27 cellular contexts compared by ENCODE assay signal in the genomic region with DNA sequence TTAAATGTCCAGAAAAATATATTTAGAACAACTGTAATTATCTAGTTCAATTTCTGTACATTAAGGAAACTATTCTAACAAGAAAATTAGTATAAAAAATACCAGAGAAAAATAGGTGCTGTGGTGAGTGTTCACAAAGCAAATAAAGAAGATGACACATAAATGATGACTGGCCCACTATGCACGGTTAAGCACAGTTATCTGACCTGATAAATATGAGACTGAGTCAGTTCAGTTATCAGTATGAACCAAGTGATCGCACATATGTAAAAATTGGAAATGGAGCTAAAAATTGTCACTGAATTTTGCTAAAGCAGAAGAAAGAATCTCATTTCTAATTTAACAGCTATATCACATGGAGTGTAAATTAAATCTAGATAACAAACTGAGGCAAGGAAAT. TPM values are rescaled to one million over a fixed set of nuclear protein-coding genes. Genes with fewer than 3 reads are reported as not detected.
DNase-seq lines count a peak whose midpoint lies in the region; ATAC-seq, FAIRE-seq and TF ChIP-seq lines count a peak whose summit lies in the region.
"Had no signal": no experiment of that assay in that cellular context is flagged by ENCODE, and none has a peak within 500 bp of the region (broad histone marks: within the 10 kb centered on the region; RNA-seq: fewer than 3 reads in every experiment).

No MANE protein-coding gene starts in this region.

- POLR2A ChIA-PET in A549 (lab: Yijun Ruan, JAX): no interaction called here
- POLR2A ChIA-PET in activated CD8-positive, alpha-beta T cell treated with anti-CD3 and anti-CD28 coated beads for 36 hours (lab: Charles Lee): no interaction called here

- TF ChIP-seq EP300 in A549 (IDR thresholded peaks at IDR 0.05): no peak

- no peaks in the 10 kb centered on the region for H3K9me3 ChIP-seq in A549
- H3K9me3 ChIP-seq: lower lobe of right lung, tibial artery, vagina had no signal

- TF ChIP-seq RAD21 in A549 (conservative IDR thresholded peaks at IDR 0.05 in 1 of 2, IDR thresholded peaks at IDR 0.05 in 1 of 2): no peak

- DNase-seq in A549 (ENCODE audit: low read depth in 1 of 2, low spot score in 1 of 2): no peak
- peak; percentile 39 for DNase-seq in HT1080 (ENCODE audit: low read depth)
- peak; percentile 38 for DNase-seq in glomerular visceral epithelial cell (ENCODE audit: extremely low spot score)
- no peak for DNase-seq in activated gamma-delta T cell treated with Interleukin-2 at 50 U/mL for 16 hours
- DNase-seq in activated CD8-positive, alpha-beta T cell treated with anti-CD3 and anti-CD28 coated beads for 36 hours: no peak
- DNase-seq in activated T-helper 1 cell treated with anti-CD3 and anti-CD28 coated beads, Interleukin-12 subunit alpha, Interleukin-12 subunit beta, Interleukin-2, Interleukin-4 antibody, amounts not matched to agents 30 ng/mL and 10 ng/mL and 1 ng/mL, durations not matched to agents 14 hours and 24 hours and 36 hours (ENCODE audit: low spot score): no peak
- DNase-seq: activated CD4-positive, alpha-beta T cell treated with anti-CD3 and anti-CD28 coated beads for 1 hour; activated effector memory CD4-positive, alpha-beta T cell treated with anti-CD3 and anti-CD28 coated beads, Interleukin-2, amount 50 U/mL, for 16 hours; AML-193; CD4-positive, CD25-positive, alpha-beta regulatory T cell; central memory CD4-positive, alpha-beta T cell; effector memory CD8-positive, alpha-beta T cell; foreskin melanocyte; H9; lower lobe of right lung; naive thymus-derived CD8-positive, alpha-beta T cell; nucleus accumbens; stimulated activated CD4-positive, alpha-beta T cell treated with anti-CD3 and anti-CD28 coated beads, Interleukin-4, amount 100 ng/mL, for 24 hours; tibial artery had no signal

- peak overlapping the region; percentile 29 for H3K4me2 ChIP-seq in A549

- no peak for TF ChIP-seq POLR2A in A549 (IDR thresholded peaks at IDR 0.05; ENCODE audit: low read length)
- no peak for TF ChIP-seq POLR2A in GM18505 (IDR thresholded peaks at IDR 0.05; ENCODE audit: borderline replicate concordance, extremely low read depth, insufficient read depth, insufficient read length)

- no peak for FAIRE-seq in A549 (lab: Jason Lieb, UNC)
- FAIRE-seq: D721Med, GM12892, HepG2 had no signal

- no peaks in the 10 kb centered on the region for H3K27me3 Mint-ChIP-seq in activated T-helper 17 cell treated with anti-CD3 and anti-CD28 coated beads, Interleukin-2, amount 50 U/mL, for 72 hours
- no peaks in the 10 kb centered on the region for H3K27me3 Mint-ChIP-seq in activated CD8-positive, alpha-beta T cell treated with anti-CD3 and anti-CD28 coated beads for 36 hours
- no peaks in the 10 kb centered on the region for H3K27me3 Mint-ChIP-seq in activated T-helper 1 cell treated with anti-CD3 and anti-CD28 coated beads, Interleukin-12 subunit alpha, Interleukin-12 subunit beta, Interleukin-2, Interleukin-4 antibody, amounts not matched to agents 30 ng/mL and 10 ng/mL and 1 ng/mL, durations not matched to agents 14 hours and 24 hours and 36 hours (ENCODE audit: insufficient read depth)
- H3K27me3 Mint-ChIP-seq: CD4-positive, CD25-positive, alpha-beta regulatory T cell; effector memory CD8-positive, alpha-beta T cell; naive thymus-derived CD8-positive, alpha-beta T cell had no signal

- peaks cover 79% of the 10 kb centered on the region for H3K36me3 Mint-ChIP-seq in activated T-helper 17 cell treated with anti-CD3 and anti-CD28 coated beads, Interleukin-2, amount 50 U/mL, for 72 hours (ENCODE audit: low read depth)
- peaks cover 18% of the 10 kb centered on the region for H3K36me3 Mint-ChIP-seq in activated CD8-positive, alpha-beta T cell treated with anti-CD3 and anti-CD28 coated beads for 36 hours (ENCODE audit: low read depth)
- peaks cover 8% of the 10 kb centered on the region for H3K36me3 Mint-ChIP-seq in activated T-helper 1 cell treated with anti-CD3 and anti-CD28 coated beads, Interleukin-12 subunit alpha, Interleukin-12 subunit beta, Interleukin-2, Interleukin-4 antibody, amounts not matched to agents 30 ng/mL and 10 ng/mL and 1 ng/mL, durations not matched to agents 14 hours and 24 hours and 36 hours (ENCODE audit: low read depth)

- H3K27ac Mint-ChIP-seq in activated T-helper 17 cell treated with anti-CD3 and anti-CD28 coated beads, Interleukin-2, amount 50 U/mL, for 72 hours: no peak overlapping the region
- H3K27ac Mint-ChIP-seq in activated CD8-positive, alpha-beta T cell treated with anti-CD3 and anti-CD28 coated beads for 36 hours: no peak overlapping the region
- H3K27ac Mint-ChIP-seq in activated T-helper 1 cell treated with anti-CD3 and anti-CD28 coated beads, Interleukin-12 subunit alpha, Interleukin-12 subunit beta, Interleukin-2, Interleukin-4 antibody, amounts not matched to agents 30 ng/mL and 10 ng/mL and 1 ng/mL, durations not matched to agents 14 hours and 24 hours and 36 hours: no peak overlapping the region
- H3K27ac Mint-ChIP-seq: CD4-positive, CD25-positive, alpha-beta regulatory T cell; effector memory CD8-positive, alpha-beta T cell; H9; naive thymus-derived CD8-positive, alpha-beta T cell; T-helper 1 cell treated with Interleukin-12 subunit alpha and Interleukin-12 subunit beta and Interleukin-4 antibody, amounts not matched to agents 30 μg/mL and 1 μg/mL, for 36 hours had no signal

- WGBS in A549 (ENCODE audit: missing lambda C conversion rate): 19% methylated on average over 2 of the region's 2 CpGs

- peaks cover 10% of the 10 kb centered on the region; the same call in 2 of the 3 replicates for H3K4me1 ChIP-seq in A549
- H3K4me1 ChIP-seq: lower lobe of right lung, tibial artery, vagina had no signal

- no peaks in the 10 kb centered on the region for H3K9me3 Mint-ChIP-seq in activated T-helper 17 cell treated with anti-CD3 and anti-CD28 coated beads, Interleukin-2, amount 50 U/mL, for 72 hours
- H3K9me3 Mint-ChIP-seq in activated CD8-positive, alpha-beta T cell treated with anti-CD3 and anti-CD28 coated beads for 36 hours: no peaks in the 10 kb centered on the region
- no peaks in the 10 kb centered on the region for H3K9me3 Mint-ChIP-seq in activated T-helper 1 cell treated with anti-CD3 and anti-CD28 coated beads, Interleukin-12 subunit alpha, Interleukin-12 subunit beta, Interleukin-2, Interleukin-4 antibody, amounts not matched to agents 30 ng/mL and 10 ng/mL and 1 ng/mL, durations not matched to agents 14 hours and 24 hours and 36 hours
- H3K9me3 Mint-ChIP-seq: CD4-positive, CD25-positive, alpha-beta regulatory T cell; effector memory CD8-positive, alpha-beta T cell; H9; naive thymus-derived CD8-positive, alpha-beta T cell; T-helper 1 cell treated with Interleukin-12 subunit alpha and Interleukin-12 subunit beta and Interleukin-4 antibody, amounts not matched to agents 30 μg/mL and 1 μg/mL, for 36 hours had no signal

- intact Hi-C loops in activated CD8-positive, alpha-beta T cell treated with anti-CD3 and anti-CD28 coated beads for 36 hours (cut with micrococcal nuclease): no loop called here
- intact Hi-C loops in activated T-helper 1 cell treated with anti-CD3 and anti-CD28 coated beads, Interleukin-12 subunit alpha, Interleukin-12 subunit beta, Interleukin-2, Interleukin-4 antibody, amounts not matched to agents 30 ng/mL and 10 ng/mL and 1 ng/mL, durations not matched to agents 14 hours and 24 hours and 36 hours (cut with micrococcal nuclease): no loop called here

- H3K4me1 Mint-ChIP-seq in activated T-helper 17 cell treated with anti-CD3 and anti-CD28 coated beads, Interleukin-2, amount 50 U/mL, for 72 hours: peaks cover 6% of the 10 kb centered on the region
- peaks cover 22% of the 10 kb centered on the region for H3K4me1 Mint-ChIP-seq in activated CD8-positive, alpha-beta T cell treated with anti-CD3 and anti-CD28 coated beads for 36 hours (ENCODE audit: low read depth)
- peaks cover 20% of the 10 kb centered on the region for H3K4me1 Mint-ChIP-seq in activated T-helper 1 cell treated with anti-CD3 and anti-CD28 coated beads, Interleukin-12 subunit alpha, Interleukin-12 subunit beta, Interleukin-2, Interleukin-4 antibody, amounts not matched to agents 30 ng/mL and 10 ng/mL and 1 ng/mL, durations not matched to agents 14 hours and 24 hours and 36 hours (ENCODE audit: low read depth)
- H3K4me1 Mint-ChIP-seq: H9 had no signal

- H3K4me3 ChIP-seq in A549: no peak overlapping the region
- H3K4me3 ChIP-seq: lower lobe of right lung, SK-N-MC, tibial artery, vagina had no signal

- ATAC-seq in A549 (peak; percentile 62 to 77; a peak in 4 of 6 replicates), GM18505 (IDR thresholded peaks at IDR 0.05; ENCODE audit: unreplicated experiment) (no peak)
- ATAC-seq in activated T-helper 17 cell treated with anti-CD3 and anti-CD28 coated beads, Interleukin-2, amount 50 U/mL, for 72 hours (replicated peaks): peak; percentile 45
- no peak for ATAC-seq in activated CD8-positive, alpha-beta T cell treated with anti-CD3 and anti-CD28 coated beads for 36 hours
- ATAC-seq: effector memory CD8-positive, alpha-beta T cell; HepG2; lower lobe of right lung; naive thymus-derived CD8-positive, alpha-beta T cell had no signal

- CTCF ChIA-PET in A549 (lab: Yijun Ruan, JAX): no interaction called here
- CTCF ChIA-PET in activated CD8-positive, alpha-beta T cell treated with anti-CD3 and anti-CD28 coated beads for 36 hours (lab: Charles Lee): no interaction called here

- no peak overlapping the region for H3K4me3 Mint-ChIP-seq in activated T-helper 17 cell treated with anti-CD3 and anti-CD28 coated beads, Interleukin-2, amount 50 U/mL, for 72 hours
- H3K4me3 Mint-ChIP-seq in activated CD8-positive, alpha-beta T cell treated with anti-CD3 and anti-CD28 coated beads for 36 hours: no peak overlapping the region
- H3K4me3 Mint-ChIP-seq in activated T-helper 1 cell treated with anti-CD3 and anti-CD28 coated beads, Interleukin-12 subunit alpha, Interleukin-12 subunit beta, Interleukin-2, Interleukin-4 antibody, amounts not matched to agents 30 ng/mL and 10 ng/mL and 1 ng/mL, durations not matched to agents 14 hours and 24 hours and 36 hours: no peak overlapping the region
- H3K4me3 Mint-ChIP-seq: CD4-positive, CD25-positive, alpha-beta regulatory T cell; effector memory CD8-positive, alpha-beta T cell; H9; naive thymus-derived CD8-positive, alpha-beta T cell; T-helper 1 cell treated with Interleukin-12 subunit alpha and Interleukin-12 subunit beta and Interleukin-4 antibody, amounts not matched to agents 30 μg/mL and 1 μg/mL, for 36 hours had no signal

- no peak overlapping the region for H3K27ac ChIP-seq in A549
- H3K27ac ChIP-seq: lower lobe of right lung, SK-N-MC, tibial artery, vagina had no signal

- TF ChIP-seq CTCF in A549 (IDR thresholded peaks at IDR 0.05): no peak
- TF ChIP-seq CTCF in activated CD8-positive, alpha-beta T cell treated with anti-CD3 and anti-CD28 coated beads for 36 hours (IDR thresholded peaks at IDR 0.05): no peak

RNA-seq across cellular contexts. Expression of a gene that starts 18.8 kb away (rescaled TPM):
- 2.5 and 3.2 TPM in 2 replicates for polyA plus RNA-seq in A549 (2011; rRNA removed)
- polyA plus RNA-seq in A549 (2012; cell fraction: cytosol; rRNA removed): 1.3 and 1.9 TPM in 2 replicates
- 0.99 and 1.9 TPM in 2 replicates for polyA plus RNA-seq in A549 (2012; cell fraction: nucleus; rRNA removed)
- polyA plus RNA-seq in A549 (2017; fragmentation: RNase III; extraction: RNeasy Plus Mini Kit Qiagen cat#74134 plus additional on column Dnase treatment): 1.3 to 1.7 TPM (median 1.5 TPM) in 3 replicates
- polyA minus RNA-seq in A549 (2011; rRNA and poly(A)+ RNA removed): 5.5 and 6.0 TPM in 2 replicates
- 5.4 and 7.2 TPM in 2 replicates for total RNA-seq in HT1080 (2014; rRNA removed; shearing (Covaris generic))
- polyA plus RNA-seq in HT1080 (2015; cell fraction: cytosol; rRNA removed): 6.5 and 9.8 TPM in 2 replicates
- polyA plus RNA-seq in HT1080 (2015; cell fraction: nucleus; rRNA removed): 12.1 and 13.2 TPM in 2 replicates
- total RNA-seq in activated T-helper 17 cell treated with anti-CD3 and anti-CD28 coated beads, Interleukin-2, amount 50 U/mL, for 72 hours: 10 to 100 TPM; 11.2 to 17.4 TPM
- 10 to 100 TPM; 11.8 to 12.5 TPM for total RNA-seq in activated CD8-positive, alpha-beta T cell treated with anti-CD3 and anti-CD28 coated beads for 36 hours
- total RNA-seq in activated T-helper 1 cell treated with anti-CD3 and anti-CD28 coated beads, Interleukin-12 subunit alpha, Interleukin-12 subunit beta, Interleukin-2, Interleukin-4 antibody, amounts not matched to agents 30 ng/mL and 10 ng/mL and 1 ng/mL, durations not matched to agents 14 hours and 24 hours and 36 hours: 10.0 and 10.1 TPM in 2 replicates

RNA-seq across cellular contexts. Expression of a gene that starts 27.9 kb away (rescaled TPM):
- polyA plus RNA-seq in A549 (2011; rRNA removed) (13.1 and 27.6 TPM in 2 replicates), A549 (2017; fragmentation: RNase III; extraction: RNeasy Plus Mini Kit Qiagen cat#74134 plus additional on column Dnase treatment) (17.6 to 18.2 TPM (median 18.1 TPM) in 3 replicates)
- 2.4 and 2.8 TPM in 2 replicates for polyA plus RNA-seq in A549 (2012; cell fraction: cytosol; rRNA removed)
- 3.1 and 5.8 TPM in 2 replicates for polyA plus RNA-seq in A549 (2012; cell fraction: nucleus; rRNA removed)
- 4.5 TPM in 2 replicates for polyA minus RNA-seq in A549 (2011; rRNA and poly(A)+ RNA removed)
- 4.9 and 8.6 TPM in 2 replicates for total RNA-seq in HT1080 (2014; rRNA removed; shearing (Covaris generic))
- polyA plus RNA-seq in HT1080 (2015; cell fraction: cytosol; rRNA removed): 12.8 and 14.0 TPM in 2 replicates
- 54.6 and 69.0 TPM in 2 replicates for polyA plus RNA-seq in HT1080 (2015; cell fraction: nucleus; rRNA removed)
- total RNA-seq in activated T-helper 17 cell treated with anti-CD3 and anti-CD28 coated beads, Interleukin-2, amount 50 U/mL, for 72 hours: 10 to 100 TPM; 25.1 to 29.0 TPM
- total RNA-seq in activated CD8-positive, alpha-beta T cell treated with anti-CD3 and anti-CD28 coated beads for 36 hours: 10 to 100 TPM; 25.3 to 27.0 TPM
- total RNA-seq in activated T-helper 1 cell treated with anti-CD3 and anti-CD28 coated beads, Interleukin-12 subunit alpha, Interleukin-12 subunit beta, Interleukin-2, Interleukin-4 antibody, amounts not matched to agents 30 ng/mL and 10 ng/mL and 1 ng/mL, durations not matched to agents 14 hours and 24 hours and 36 hours: 28.5 and 29.9 TPM in 2 replicates

RNA-seq across cellular contexts. Expression of a gene that starts 28.0 kb away (rescaled TPM):
- polyA plus RNA-seq in A549 (2011; rRNA removed): 7.1 and 9.7 TPM in 2 replicates
- 1.4 TPM in 2 replicates for polyA plus RNA-seq in A549 (2012; cell fraction: cytosol; rRNA removed)
- polyA plus RNA-seq in A549 (2012; cell fraction: nucleus; rRNA removed): 0.55 and 0.89 TPM in 2 replicates
- 9.7 to 10.6 TPM (median 10.4 TPM) in 3 replicates for polyA plus RNA-seq in A549 (2017; fragmentation: RNase III; extraction: RNeasy Plus Mini Kit Qiagen cat#74134 plus additional on column Dnase treatment)
- polyA minus RNA-seq in A549 (2011; rRNA and poly(A)+ RNA removed): 1.8 and 2.1 TPM in 2 replicates
- total RNA-seq in HT1080 (2014; rRNA removed; shearing (Covaris generic)): 4.2 and 5.9 TPM in 2 replicates
- polyA plus RNA-seq in HT1080 (2015; cell fraction: cytosol; rRNA removed): 11.7 and 13.1 TPM in 2 replicates
- polyA plus RNA-seq in HT1080 (2015; cell fraction: nucleus; rRNA removed): 17.2 and 17.4 TPM in 2 replicates
- 10 to 100 TPM in 1 of 2 donors, 1 to 10 TPM in 1; 7.3 to 12.8 TPM for total RNA-seq in activated T-helper 17 cell treated with anti-CD3 and anti-CD28 coated beads, Interleukin-2, amount 50 U/mL, for 72 hours
- total RNA-seq in activated CD8-positive, alpha-beta T cell treated with anti-CD3 and anti-CD28 coated beads for 36 hours: 10 to 100 TPM; 13.3 to 13.5 TPM
- 9.6 and 10.2 TPM in 2 replicates for total RNA-seq in activated T-helper 1 cell treated with anti-CD3 and anti-CD28 coated beads, Interleukin-12 subunit alpha, Interleukin-12 subunit beta, Interleukin-2, Interleukin-4 antibody, amounts not matched to agents 30 ng/mL and 10 ng/mL and 1 ng/mL, durations not matched to agents 14 hours and 24 hours and 36 hours

Comparison
In these comparisons a context has a peak if more than half of its experiments do, and no peak if none do; other contexts are left out.
1. ATAC-seq: peak in A549 (2 of 2) and activated T-helper 17 cell treated with anti-CD3 and anti-CD28 coated beads, Interleukin-2, amount 50 U/mL, for 72 hours (single experiment); none in GM18505 (single experiment) and activated CD8-positive, alpha-beta T cell treated with anti-CD3 and anti-CD28 coated beads for 36 hours (single experiment).
2. DNase-seq: peak in HT1080 (single experiment) and glomerular visceral epithelial cell (single experiment); none in A549 (0 of 2), activated gamma-delta T cell treated with Interleukin-2 at 50 U/mL for 16 hours (single experiment), activated CD8-positive, alpha-beta T cell treated with anti-CD3 and anti-CD28 coated beads for 36 hours (single experiment) and activated T-helper 1 cell treated with anti-CD3 and anti-CD28 coated beads, Interleukin-12 subunit alpha, Interleukin-12 subunit beta, Interleukin-2, Interleukin-4 antibody, amounts not matched to agents 30 ng/mL and 10 ng/mL and 1 ng/mL, durations not matched to agents 14 hours and 24 hours and 36 hours (single experiment).